34 cellular contexts compared by ENCODE assay signal in the genomic region with DNA sequence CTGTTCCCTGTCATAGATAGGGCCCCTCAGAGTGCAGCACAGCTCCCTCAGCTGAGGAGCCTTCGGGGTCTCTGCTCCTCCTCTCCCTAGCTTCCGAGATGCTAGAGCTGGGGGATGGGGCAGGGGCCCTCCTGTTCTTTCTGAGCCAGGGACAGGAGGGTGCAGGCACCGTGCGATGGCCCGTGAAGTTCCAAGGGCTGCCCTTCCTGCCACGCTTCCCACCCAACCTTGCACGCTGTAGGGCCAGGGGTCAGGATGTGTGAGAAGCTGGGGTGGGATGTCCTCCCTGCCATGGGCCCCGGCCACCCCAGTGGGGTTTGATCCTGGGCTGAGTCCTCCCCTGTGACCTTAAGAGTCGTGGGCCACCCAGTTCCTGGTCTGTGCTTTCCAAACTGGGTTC.
"Had no signal": no experiment of that assay in that cellular context is flagged by ENCODE, and none has a peak within 500 bp of the region (broad histone marks: within the 10 kb centered on the region; RNA-seq: fewer than 3 reads in every experiment).

No MANE protein-coding gene starts in this region.

- H3K4me3 ChIP-seq: body of pancreas, breast epithelium had no signal

- H3K9me3 ChIP-seq: body of pancreas, breast epithelium had no signal

- H3K4me3 Mint-ChIP-seq: activated B cell treated with CpG ODN at 0.5 μM for 24 hours; activated CD4-positive, alpha-beta memory T cell treated with anti-CD3 and anti-CD28 coated beads for 36 hours; activated CD4-positive, alpha-beta T cell treated with anti-CD3 and anti-CD28 coated beads, Interleukin-2, amount 10 ng/mL, durations not matched to agents 24 days and 14 days; activated CD8-positive, alpha-beta memory T cell treated with anti-CD3 and anti-CD28 coated beads, Interleukin-2, amount 10 ng/mL, durations not matched to agents 7 days and 5 days; activated CD8-positive, alpha-beta T cell treated with anti-CD3 and anti-CD28 coated beads, Interleukin-2, amount 10 ng/mL, durations not matched to agents 7 days and 5 days; activated naive CD4-positive, alpha-beta T cell treated with anti-CD3 and anti-CD28 coated beads, Interleukin-2, amount 10 ng/mL, durations not matched to agents 7 days and 5 days; activated naive CD4-positive, alpha-beta T cell treated with anti-CD3 and anti-CD28 coated beads, Interleukin-2, amount 50 U/mL, for 24 hours; activated naive CD8-positive, alpha-beta T cell; activated naive CD8-positive, alpha-beta T cell treated with anti-CD3 and anti-CD28 coated beads, Interleukin-2, amount 10 ng/mL, durations not matched to agents 7 days and 5 days; activated naive CD8-positive, alpha-beta T cell treated with anti-CD3 and anti-CD28 coated beads, Interleukin-2, amount 50 U/mL, for 24 hours; activated T-cell treated with anti-CD3 and anti-CD28 coated beads, Interleukin-2, amount 50 U/mL, for 24 hours; T-helper 1 cell treated with Interleukin-12 subunit alpha and Interleukin-12 subunit beta and Interleukin-4 antibody, amounts not matched to agents 30 μg/mL and 1 μg/mL, for 36 hours; T-helper 2 cell treated with Interferon-gamma antibody and Interleukin-4, amounts not matched to agents 5 μg/mL and 100 μg/mL, for 36 hours had no signal

- DNase-seq: activated B cell treated with CpG ODN at 0.5 μM for 24 hours; activated CD4-positive, alpha-beta memory T cell treated with anti-CD3 and anti-CD28 coated beads for 36 hours; activated CD4-positive, alpha-beta T cell treated with anti-CD3 and anti-CD28 coated beads for 4 hours; activated CD4-positive, alpha-beta T cell treated with anti-CD3 and anti-CD28 coated beads, Interleukin-2, amount 10 ng/mL, durations not matched to agents 24 days and 14 days; activated CD4-positive, alpha-beta T cell treated with anti-CD3 and anti-CD28 coated beads, Interleukin-2, amount 50 U/mL, for 1 hour; activated CD4-positive, alpha-beta T cell treated with anti-CD3 and anti-CD28 coated beads, Interleukin-2, amount 50 U/mL, for 4 hours; activated CD4-positive, CD25-positive, alpha-beta regulatory T cell treated with anti-CD3 and anti-CD28 coated beads, Interleukin-2, amount 50 U/mL, for 72 hours; activated CD8-positive, alpha-beta memory T cell treated with anti-CD3 and anti-CD28 coated beads for 24 hours; activated CD8-positive, alpha-beta memory T cell treated with anti-CD3 and anti-CD28 coated beads, Interleukin-2, amount 10 ng/mL, durations not matched to agents 7 days and 5 days; activated CD8-positive, alpha-beta memory T cell treated with anti-CD3 and anti-CD28 coated beads, Interleukin-2, amount 50 U/mL, for 48 hours; activated CD8-positive, alpha-beta T cell treated with anti-CD3 and anti-CD28 coated beads, Interleukin-2, amount 10 ng/mL, durations not matched to agents 7 days and 5 days; activated effector memory CD4-positive, alpha-beta T cell treated with Interleukin-2 at 50 U/mL for 16 hours; activated gamma-delta T cell; activated naive CD4-positive, alpha-beta T cell treated with anti-CD3 and anti-CD28 coated beads, Interleukin-2, amount 10 ng/mL, durations not matched to agents 7 days and 5 days; activated naive CD4-positive, alpha-beta T cell treated with Interleukin-2 at 50 U/mL for 16 hours; activated naive CD8-positive, alpha-beta T cell treated with anti-CD3 and anti-CD28 coated beads, Interleukin-2, amount 10 ng/mL, durations not matched to agents 7 days and 5 days; activated naive CD8-positive, alpha-beta T cell treated with anti-CD3 and anti-CD28 coated beads, Interleukin-2, amount 50 U/mL, for 24 hours; activated T-cell treated with anti-CD3 and anti-CD28 coated beads, Interleukin-2, amount 50 U/mL, for 24 hours; activated T-cell treated with anti-CD3 and anti-CD28 coated beads, Interleukin-2, amount 50 U/mL, for 48 hours; amygdala; anterior cingulate cortex; body of pancreas; brain microvascular endothelial cell; central memory CD4-positive, alpha-beta T cell; T-helper 1 cell; T-helper 2 cell; T-helper 9 cell had no signal

- ATAC-seq: activated CD8-positive, alpha-beta memory T cell treated with anti-CD3 and anti-CD28 coated beads, Interleukin-2, amount 10 ng/mL, durations not matched to agents 7 days and 5 days; activated CD8-positive, alpha-beta T cell treated with anti-CD3 and anti-CD28 coated beads, Interleukin-2, amount 10 ng/mL, durations not matched to agents 7 days and 5 days; activated naive CD8-positive, alpha-beta T cell treated with anti-CD3 and anti-CD28 coated beads, Interleukin-2, amount 50 U/mL, for 24 hours; body of pancreas had no signal

- H3K36me3 ChIP-seq: brain microvascular endothelial cell, breast epithelium had no signal

- H3K27me3 Mint-ChIP-seq: activated CD4-positive, alpha-beta T cell treated with anti-CD3 and anti-CD28 coated beads, Interleukin-2, amount 10 ng/mL, durations not matched to agents 24 days and 14 days; activated CD8-positive, alpha-beta memory T cell treated with anti-CD3 and anti-CD28 coated beads, Interleukin-2, amount 10 ng/mL, durations not matched to agents 7 days and 5 days had no signal

- H3K36me3 Mint-ChIP-seq: activated CD4-positive, alpha-beta memory T cell treated with anti-CD3 and anti-CD28 coated beads for 36 hours; activated naive CD4-positive, alpha-beta T cell treated with anti-CD3 and anti-CD28 coated beads, Interleukin-2, amount 10 ng/mL, durations not matched to agents 7 days and 5 days; activated naive CD4-positive, alpha-beta T cell treated with anti-CD3 and anti-CD28 coated beads, Interleukin-2, amount 50 U/mL, for 24 hours; activated naive CD8-positive, alpha-beta T cell; activated naive CD8-positive, alpha-beta T cell treated with anti-CD3 and anti-CD28 coated beads, Interleukin-2, amount 10 ng/mL, durations not matched to agents 7 days and 5 days had no signal

- H3K27ac ChIP-seq: body of pancreas, brain microvascular endothelial cell, breast epithelium, VCaP had no signal

- H3K27me3 ChIP-seq: brain microvascular endothelial cell had no signal

- H3K4me1 ChIP-seq: body of pancreas, breast epithelium had no signal

- H3K27ac Mint-ChIP-seq: activated B cell treated with CpG ODN at 0.5 μM for 24 hours; activated CD4-positive, alpha-beta memory T cell treated with anti-CD3 and anti-CD28 coated beads for 36 hours; activated CD4-positive, alpha-beta T cell treated with anti-CD3 and anti-CD28 coated beads, Interleukin-2, amount 10 ng/mL, durations not matched to agents 24 days and 14 days; activated CD8-positive, alpha-beta memory T cell treated with anti-CD3 and anti-CD28 coated beads, Interleukin-2, amount 10 ng/mL, durations not matched to agents 7 days and 5 days; activated CD8-positive, alpha-beta T cell treated with anti-CD3 and anti-CD28 coated beads, Interleukin-2, amount 10 ng/mL, durations not matched to agents 7 days and 5 days; activated naive CD4-positive, alpha-beta T cell treated with anti-CD3 and anti-CD28 coated beads, Interleukin-2, amount 10 ng/mL, durations not matched to agents 7 days and 5 days; activated naive CD4-positive, alpha-beta T cell treated with anti-CD3 and anti-CD28 coated beads, Interleukin-2, amount 50 U/mL, for 24 hours; activated naive CD8-positive, alpha-beta T cell; activated naive CD8-positive, alpha-beta T cell treated with anti-CD3 and anti-CD28 coated beads, Interleukin-2, amount 10 ng/mL, durations not matched to agents 7 days and 5 days; activated naive CD8-positive, alpha-beta T cell treated with anti-CD3 and anti-CD28 coated beads, Interleukin-2, amount 50 U/mL, for 24 hours; activated T-cell treated with anti-CD3 and anti-CD28 coated beads, Interleukin-2, amount 50 U/mL, for 24 hours; activated T-helper 2 cell treated with anti-CD3 and anti-CD28 coated beads, Interferon-gamma antibody, Interleukin-2, Interleukin-4, amounts not matched to agents 10 μg/mL and 5 μg/mL and 100 μg/mL, durations not matched to agents 14 hours and 24 hours and 36 hours; T-helper 1 cell treated with Interleukin-12 subunit alpha and Interleukin-12 subunit beta and Interleukin-4 antibody, amounts not matched to agents 30 μg/mL and 1 μg/mL, for 36 hours; T-helper 2 cell treated with Interferon-gamma antibody and Interleukin-4, amounts not matched to agents 5 μg/mL and 100 μg/mL, for 36 hours had no signal

- H3K4me1 Mint-ChIP-seq: activated CD4-positive, alpha-beta T cell treated with anti-CD3 and anti-CD28 coated beads, Interleukin-2, amount 10 ng/mL, durations not matched to agents 24 days and 14 days; activated CD8-positive, alpha-beta memory T cell treated with anti-CD3 and anti-CD28 coated beads, Interleukin-2, amount 10 ng/mL, durations not matched to agents 7 days and 5 days; activated naive CD4-positive, alpha-beta T cell treated with anti-CD3 and anti-CD28 coated beads, Interleukin-2, amount 10 ng/mL, durations not matched to agents 7 days and 5 days; activated naive CD4-positive, alpha-beta T cell treated with anti-CD3 and anti-CD28 coated beads, Interleukin-2, amount 50 U/mL, for 24 hours; activated naive CD8-positive, alpha-beta T cell treated with anti-CD3 and anti-CD28 coated beads, Interleukin-2, amount 10 ng/mL, durations not matched to agents 7 days and 5 days; activated naive CD8-positive, alpha-beta T cell treated with anti-CD3 and anti-CD28 coated beads, Interleukin-2, amount 50 U/mL, for 24 hours had no signal
